Comparison of ENCODE assay signal across 8 cellular contexts in genomic region chr5:86880785-86881492, GRCh38.
DNase-seq lines count a peak whose midpoint lies in the region; ATAC-seq and TF ChIP-seq lines count a peak whose summit lies in the region.

No MANE protein-coding gene starts in this region.

- H3K27ac ChIP-seq in coronary artery (no peak overlapping the region), liver (ENCODE audit: low read depth in 1 of 2, low read length in 2 of 2) (no peak overlapping the region)

- H3K36me3 Mint-ChIP-seq in T-cell, result no peaks in the 10 kb centered on the region

- CTCF ChIA-PET in T-cell (lab: Charles Lee), result interaction anchor here (0.6 to 2.1 kb wide), 6 partner anchors 9 to 1810 kb away, joined by 3 to 19 read pairs (median 4); no protein-coding TSS in a partner anchor

- H3K9ac ChIP-seq in liver (ENCODE audit: low read depth in 1 of 2, low read length in 2 of 2), result no peak overlapping the region

- H3K4me1 ChIP-seq in liver (ENCODE audit: control insufficient read depth in 4 of 4, insufficient read depth in 4 of 4, low read length in 3 of 4), result no peaks in the 10 kb centered on the region

- peak; percentile 57 for DNase-seq in AG09319 (ENCODE audit: extremely low read depth, low read depth)
- DNase-seq in NCI-H1417 treated with DMSO at 0.1 percent for 48 hours (lab: John Stamatoyannopoulos, UW), result peak; percentile 17
- DNase-seq in T-cell, result peak in 27 of 34 experiments; percentile 0 to 31 (median 5)
- DNase-seq in coronary artery (ENCODE audit: low spot score), result no peak
- peak; percentile 15 for DNase-seq in stimulated activated naive CD4-positive, alpha-beta T cell treated with Interleukin-2 at 50 U/mL for 16 hours (lab: John Stamatoyannopoulos, UW)

- no peaks in the 10 kb centered on the region for H3K9me3 ChIP-seq in liver (ENCODE audit: control insufficient read depth in 4 of 4, low read length in 3 of 4)

- no peak overlapping the region for H3K27ac Mint-ChIP-seq in T-cell

- TF ChIP-seq CTCF in AG09319 (IDR thresholded peaks at IDR 0.05; ENCODE audit: low read depth, low read length), result peak; percentile 89
- TF ChIP-seq CTCF in coronary artery (IDR thresholded peaks at IDR 0.05), result peak; percentile 28
- peak; percentile 58 for TF ChIP-seq CTCF in liver (IDR thresholded peaks at IDR 0.05; ENCODE audit: low read depth, low read length, missing input control)

- peaks cover 0 to 2% (median 0%) of the 10 kb centered on the region in 4 donors for H3K27me3 ChIP-seq in liver (ENCODE audit: control insufficient read depth in 4 of 4, insufficient read depth in 4 of 4, low read length in 3 of 4)

- peaks cover 1 to 11% of the 10 kb centered on the region in 2 donors for H3K27me3 Mint-ChIP-seq in T-cell

- POLR2A ChIA-PET in T-cell (lab: Charles Lee), result interaction anchor here in 1 of 2 donors (0.6 kb wide), 1 partner anchor 91 kb away, joined by 3 read pairs; no protein-coding TSS in a partner anchor

- no peaks in the 10 kb centered on the region for H3K36me3 ChIP-seq in liver (ENCODE audit: control insufficient read depth in 4 of 4, insufficient read depth in 3 of 4, low read depth in 1 of 4, low read length in 3 of 4)

- 51% methylated on average over 3 of the region's 3 CpGs for WGBS in liver

- H3K9me3 Mint-ChIP-seq in T-cell, result no peaks in the 10 kb centered on the region

- H3K4me3 ChIP-seq in coronary artery (no peak overlapping the region), liver (ENCODE audit: low read depth in 1 of 3, low read length in 3 of 3) (no peak overlapping the region)

- H3K4me3 Mint-ChIP-seq in T-cell, result no peak overlapping the region

- peak; percentile 96 for ATAC-seq in GM18499 (IDR thresholded peaks at IDR 0.05; ENCODE audit: insufficient read depth, unreplicated experiment)
- peak; percentile 93 for ATAC-seq in HG02885 (IDR thresholded peaks at IDR 0.05; ENCODE audit: poor library complexity, unreplicated experiment)
- peak; percentile 60 to 86 (median 77) for ATAC-seq in T-cell (replicated peaks in 1 of 4)

- peak; percentile 78 to 87 for TF ChIP-seq RAD21 in liver (IDR thresholded peaks at IDR 0.05)

- H3K4me1 Mint-ChIP-seq in T-cell, result no peaks in the 10 kb centered on the region

TF ChIP-seq in liver, 16 proteins besides CTCF, POLR2A, EP300 and RAD21:
- TF ChIP-seq, protein P1, sequence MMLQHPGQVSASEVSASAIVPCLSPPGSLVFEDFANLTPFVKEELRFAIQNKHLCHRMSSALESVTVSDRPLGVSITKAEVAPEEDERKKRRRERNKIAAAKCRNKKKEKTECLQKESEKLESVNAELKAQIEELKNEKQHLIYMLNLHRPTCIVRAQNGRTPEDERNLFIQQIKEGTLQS (IDR thresholded peaks at IDR 0.05), result no peak
- TF ChIP-seq RXRA (IDR thresholded peaks at IDR 0.05) (no peak), YY1 (IDR thresholded peaks at IDR 0.05) (no peak), GABPA (IDR thresholded peaks at IDR 0.05 in 1 of 2, conservative IDR thresholded peaks at IDR 0.05 in 1 of 2) (no peak), TAF1 (conservative IDR thresholded peaks at IDR 0.05) (no peak), FOXA2 (IDR thresholded peaks at IDR 0.05) (no peak), JUND (IDR thresholded peaks at IDR 0.05) (no peak), EGR1 (IDR thresholded peaks at IDR 0.05; ENCODE audit: low read depth in 2 of 2) (no peak), HNF4G (IDR thresholded peaks at IDR 0.05) (no peak), NR2F2 (IDR thresholded peaks at IDR 0.05) (no peak), HNF4A (conservative IDR thresholded peaks at IDR 0.05) (no peak), SP1 (IDR thresholded peaks at IDR 0.05) (no peak), FOXA1 (IDR thresholded peaks at IDR 0.05) (no peak)
- TF ChIP-seq, protein P2, sequence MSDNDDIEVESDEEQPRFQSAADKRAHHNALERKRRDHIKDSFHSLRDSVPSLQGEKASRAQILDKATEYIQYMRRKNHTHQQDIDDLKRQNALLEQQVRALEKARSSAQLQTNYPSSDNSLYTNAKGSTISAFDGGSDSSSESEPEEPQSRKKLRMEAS (IDR thresholded peaks at IDR 0.05), result no peak
- TF ChIP-seq, protein P3, sequence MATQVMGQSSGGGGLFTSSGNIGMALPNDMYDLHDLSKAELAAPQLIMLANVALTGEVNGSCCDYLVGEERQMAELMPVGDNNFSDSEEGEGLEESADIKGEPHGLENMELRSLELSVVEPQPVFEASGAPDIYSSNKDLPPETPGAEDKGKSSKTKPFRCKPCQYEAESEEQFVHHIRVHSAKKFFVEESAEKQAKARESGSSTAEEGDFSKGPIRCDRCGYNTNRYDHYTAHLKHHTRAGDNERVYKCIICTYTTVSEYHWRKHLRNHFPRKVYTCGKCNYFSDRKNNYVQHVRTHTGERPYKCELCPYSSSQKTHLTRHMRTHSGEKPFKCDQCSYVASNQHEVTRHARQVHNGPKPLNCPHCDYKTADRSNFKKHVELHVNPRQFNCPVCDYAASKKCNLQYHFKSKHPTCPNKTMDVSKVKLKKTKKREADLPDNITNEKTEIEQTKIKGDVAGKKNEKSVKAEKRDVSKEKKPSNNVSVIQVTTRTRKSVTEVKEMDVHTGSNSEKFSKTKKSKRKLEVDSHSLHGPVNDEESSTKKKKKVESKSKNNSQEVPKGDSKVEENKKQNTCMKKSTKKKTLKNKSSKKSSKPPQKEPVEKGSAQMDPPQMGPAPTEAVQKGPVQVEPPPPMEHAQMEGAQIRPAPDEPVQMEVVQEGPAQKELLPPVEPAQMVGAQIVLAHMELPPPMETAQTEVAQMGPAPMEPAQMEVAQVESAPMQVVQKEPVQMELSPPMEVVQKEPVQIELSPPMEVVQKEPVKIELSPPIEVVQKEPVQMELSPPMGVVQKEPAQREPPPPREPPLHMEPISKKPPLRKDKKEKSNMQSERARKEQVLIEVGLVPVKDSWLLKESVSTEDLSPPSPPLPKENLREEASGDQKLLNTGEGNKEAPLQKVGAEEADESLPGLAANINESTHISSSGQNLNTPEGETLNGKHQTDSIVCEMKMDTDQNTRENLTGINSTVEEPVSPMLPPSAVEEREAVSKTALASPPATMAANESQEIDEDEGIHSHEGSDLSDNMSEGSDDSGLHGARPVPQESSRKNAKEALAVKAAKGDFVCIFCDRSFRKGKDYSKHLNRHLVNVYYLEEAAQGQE (IDR thresholded peaks at IDR 0.05), result no peak
- TF ChIP-seq, protein P4, sequence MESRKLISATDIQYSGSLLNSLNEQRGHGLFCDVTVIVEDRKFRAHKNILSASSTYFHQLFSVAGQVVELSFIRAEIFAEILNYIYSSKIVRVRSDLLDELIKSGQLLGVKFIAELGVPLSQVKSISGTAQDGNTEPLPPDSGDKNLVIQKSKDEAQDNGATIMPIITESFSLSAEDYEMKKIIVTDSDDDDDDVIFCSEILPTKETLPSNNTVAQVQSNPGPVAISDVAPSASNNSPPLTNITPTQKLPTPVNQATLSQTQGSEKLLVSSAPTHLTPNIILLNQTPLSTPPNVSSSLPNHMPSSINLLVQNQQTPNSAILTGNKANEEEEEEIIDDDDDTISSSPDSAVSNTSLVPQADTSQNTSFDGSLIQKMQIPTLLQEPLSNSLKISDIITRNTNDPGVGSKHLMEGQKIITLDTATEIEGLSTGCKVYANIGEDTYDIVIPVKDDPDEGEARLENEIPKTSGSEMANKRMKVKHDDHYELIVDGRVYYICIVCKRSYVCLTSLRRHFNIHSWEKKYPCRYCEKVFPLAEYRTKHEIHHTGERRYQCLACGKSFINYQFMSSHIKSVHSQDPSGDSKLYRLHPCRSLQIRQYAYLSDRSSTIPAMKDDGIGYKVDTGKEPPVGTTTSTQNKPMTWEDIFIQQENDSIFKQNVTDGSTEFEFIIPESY (IDR thresholded peaks at IDR 0.05), result no peak
TF ChIP-seq in liver: peak in this region for 0.

Comparison
In these comparisons a context has a peak if more than half of its experiments do, and no peak if none do; other contexts are left out.
1. CTCF ChIP-seq: peak in every context shown above with its lines; median percentile 89 in AG09319; 58 in liver; 28 in coronary artery.